In genomic region chr18:26215247-26215970, GRCh38 we compare ENCODE assay signal across 8 cellular contexts. TPM values are rescaled to one million over a fixed set of nuclear protein-coding genes. Genes with fewer than 3 reads are reported as not detected.
DNase-seq lines count a peak whose midpoint lies in the region; ATAC-seq and TF ChIP-seq lines count a peak whose summit lies in the region.

No MANE protein-coding gene starts in this region.

- DNase-seq in activated B cell treated with CpG ODN at 0.5 μM for 24 hours (no peak), NCI-H146 (lab: John Stamatoyannopoulos, UW) (no peak), G401 (ENCODE audit: low spot score) (no peak), anterior cingulate cortex (lab: John Stamatoyannopoulos, UW) (no peak), pons (ENCODE audit: low spot score) (no peak)
- peak; percentile 14 to 40 (median 20) for DNase-seq in stimulated activated CD4-positive, alpha-beta T cell treated with anti-CD3 and anti-CD28 coated beads, Interleukin-12 subunit alpha, Interleukin-12 subunit beta, amount 100 ng/mL, for 48 hours (ENCODE audit: low read depth in 2 of 3, low spot score in 1 of 3)

- peaks cover 19% of the 10 kb centered on the region for H3K4me1 Mint-ChIP-seq in activated B cell treated with CpG ODN at 0.5 μM for 24 hours

- no peaks in the 10 kb centered on the region for H3K27me3 Mint-ChIP-seq in activated B cell treated with CpG ODN at 0.5 μM for 24 hours

- in situ Hi-C loops in G401 (cut with HindIII; ENCODE audit: low sequenced_read_pairs), result no loop called here

- CTCF ChIA-PET in activated B cell treated with CpG ODN at 0.5 μM for 24 hours (lab: Charles Lee), result no interaction called here

- peak overlapping the region; percentile 82 for H3K4me3 Mint-ChIP-seq in activated B cell treated with CpG ODN at 0.5 μM for 24 hours

- peak overlapping the region; percentile 91 for H3K27ac Mint-ChIP-seq in activated B cell treated with CpG ODN at 0.5 μM for 24 hours

- H3K36me3 Mint-ChIP-seq in activated B cell treated with CpG ODN at 0.5 μM for 24 hours (ENCODE audit: low read depth), result no peaks in the 10 kb centered on the region

- no peaks in the 10 kb centered on the region for H3K9me3 Mint-ChIP-seq in activated B cell treated with CpG ODN at 0.5 μM for 24 hours

- POLR2A ChIA-PET in activated B cell treated with CpG ODN at 0.5 μM for 24 hours (lab: Charles Lee), result interaction anchor here (0.6 to 3.5 kb wide), 5 partner anchors 9 to 45 kb away, joined by 3 to 14 read pairs (median 4); partner anchors contain the start of gene TAF4B

- ATAC-seq in GM19372 (IDR thresholded peaks at IDR 0.05; ENCODE audit: low read depth, unreplicated experiment) (peak; percentile 98), HG03108 (IDR thresholded peaks at IDR 0.05; ENCODE audit: unreplicated experiment) (peak; percentile 97), activated B cell treated with CpG ODN at 0.5 μM for 24 hours (ENCODE audit: low read depth) (peak; percentile 90)

- intact Hi-C loops in activated B cell treated with CpG ODN at 0.5 μM for 24 hours (cut with micrococcal nuclease), result loop anchor here (1.0 kb wide), 2 partner anchors 11 to 25 kb away; partner anchors contain the start of gene TAF4B

- TF ChIP-seq CTCF in activated B cell treated with CpG ODN at 0.5 μM for 24 hours (IDR thresholded peaks at IDR 0.05), result no peak

RNA-seq across cellular contexts. Expression of gene TAF4B, which starts 10.8 kb away (rescaled TPM):
- 11.6 and 13.4 TPM in 2 replicates for total RNA-seq in activated B cell treated with CpG ODN at 0.5 μM for 24 hours
- total RNA-seq in G401 (2014; rRNA removed; shearing (Covaris generic)), result 12.3 and 19.6 TPM in 2 replicates

Comparison
In these comparisons a context has a peak if more than half of its experiments do, and no peak if none do; other contexts are left out.
1. DNase-seq: peak in stimulated activated CD4-positive, alpha-beta T cell treated with anti-CD3 and anti-CD28 coated beads, Interleukin-12 subunit alpha, Interleukin-12 subunit beta, amount 100 ng/mL, for 48 hours (3 of 3); none in activated B cell treated with CpG ODN at 0.5 μM for 24 hours (single experiment), NCI-H146 (single experiment), G401 (single experiment), anterior cingulate cortex (0 of 58) and pons (single experiment).
2. Peak in every context shown above with its lines, with median percentiles within 50 percentile points of each other: ATAC-seq.